ENCODE assay signal across 8 cellular contexts in the genomic region with DNA sequence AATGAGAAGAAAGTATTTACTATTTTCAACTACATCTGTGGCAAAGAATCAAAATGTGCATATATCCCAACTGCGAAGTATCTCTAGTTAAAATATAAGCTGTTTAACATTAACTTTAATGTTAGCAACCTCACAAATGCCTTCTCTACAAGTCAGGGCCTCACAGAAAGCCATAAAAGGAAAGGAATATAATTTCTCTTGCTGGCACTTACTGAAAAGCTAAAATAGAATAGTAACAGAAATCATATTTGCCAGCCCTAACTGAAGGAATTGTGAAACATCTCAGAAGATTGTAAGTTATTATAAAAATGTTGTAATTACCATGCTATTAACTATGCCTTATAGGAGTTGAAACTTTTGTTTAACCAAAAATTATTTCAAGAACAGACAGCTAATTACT.
DNase-seq lines count a peak whose midpoint lies in the region; ATAC-seq and TF ChIP-seq lines count a peak whose summit lies in the region.
"Had no signal": no experiment of that assay in that cellular context is flagged by ENCODE, and none has a peak within 500 bp of the region (broad histone marks: within the 10 kb centered on the region; RNA-seq: fewer than 3 reads in every experiment).

No MANE protein-coding gene starts in this region.

- DNase-seq in GM23248 = peak; percentile 32
- peak; percentile 20 for DNase-seq in fibroblast of pulmonary artery (ENCODE audit: low read depth)
- no peak for DNase-seq in smooth muscle cell (lab: John Stamatoyannopoulos, UW; ENCODE audit: unreplicated experiment)
- no peak for DNase-seq in hepatic stellate cell (ENCODE audit: low spot score)

- H2AFZ ChIP-seq in GM23248 (peak overlapping the region; percentile 68), smooth muscle cell (ENCODE audit: low read depth) (peak overlapping the region; percentile 82)

- H3K4me3 ChIP-seq in GM23248 (peak overlapping the region; percentile 38), fibroblast of pulmonary artery (replicated peaks; ENCODE audit: low read depth, low read length) (no peak overlapping the region), smooth muscle cell (peak overlapping the region; percentile 8)
- H3K4me3 ChIP-seq: cardiac muscle cell had no signal

- no peaks in the 10 kb centered on the region for H3K9me3 ChIP-seq in GM23248 (ENCODE audit: low read depth)
- no peaks in the 10 kb centered on the region for H3K9me3 ChIP-seq in smooth muscle cell (replicated peaks; ENCODE audit: low read depth)

- H4K20me1 ChIP-seq in GM23248 (ENCODE audit: insufficient read depth) = no peaks in the 10 kb centered on the region
- H4K20me1 ChIP-seq in smooth muscle cell (ENCODE audit: low read depth) = no peaks in the 10 kb centered on the region

- 35 to 39% methylated on average over 1 of the region's 1 CpG for WGBS in GM23248 (ENCODE audit: low coverage in 1 of 2, low lambda C conversion rate in 2 of 2, missing lambda C conversion rate in 2 of 2), 2 experiments
- 83% methylated on average over 1 of the region's 1 CpG for WGBS in smooth muscle cell (ENCODE audit: low lambda C conversion rate)

- H3K9me2 ChIP-seq in GM23248 (ENCODE audit: insufficient read depth) = no peaks in the 10 kb centered on the region; the same call in 1 of the 2 replicates

- peak overlapping the region; percentile 20; the same call in 1 of the 2 replicates for H3K27ac ChIP-seq in GM23248
- peak overlapping the region; percentile 28 for H3K27ac ChIP-seq in smooth muscle cell (ENCODE audit: low read depth)
- H3K27ac ChIP-seq: cardiac muscle cell had no signal

- H3K36me3 ChIP-seq in GM23248 (ENCODE audit: low read depth) = no peaks in the 10 kb centered on the region
- H3K36me3 ChIP-seq in smooth muscle cell (ENCODE audit: low read depth) = no peaks in the 10 kb centered on the region
- H3K36me3 ChIP-seq: cardiac muscle cell had no signal

- H3F3A ChIP-seq in GM23248 (ENCODE audit: insufficient read depth) (peaks cover 10% of the 10 kb centered on the region; the same call in 1 of the 2 replicates), smooth muscle cell (ENCODE audit: low read depth) (no peaks in the 10 kb centered on the region)

- H3K79me2 ChIP-seq in GM23248 (ENCODE audit: insufficient read depth) = no peaks in the 10 kb centered on the region
- no peaks in the 10 kb centered on the region for H3K79me2 ChIP-seq in smooth muscle cell (ENCODE audit: low read depth)

- H3K27me3 ChIP-seq in GM23248 (replicated peaks; ENCODE audit: insufficient read depth) (no peaks in the 10 kb centered on the region), smooth muscle cell (ENCODE audit: low read depth) (no peaks in the 10 kb centered on the region)
- H3K27me3 ChIP-seq: cardiac muscle cell had no signal

- TF ChIP-seq CTCF in fibroblast of pulmonary artery (IDR thresholded peaks at IDR 0.05; ENCODE audit: low read length, missing control alignments) = no peak
- no peak for TF ChIP-seq CTCF in smooth muscle cell (IDR thresholded peaks at IDR 0.05; ENCODE audit: borderline replicate concordance, insufficient read depth, poor library complexity, severe bottlenecking)

- H3K4me1 ChIP-seq in GM23248 (ENCODE audit: insufficient read depth) (peaks cover 19% of the 10 kb centered on the region), smooth muscle cell (ENCODE audit: low read depth) (no peaks in the 10 kb centered on the region)

- in situ Hi-C loops in GM23248 (cut with MboI) = no loop called here

- peak overlapping the region; percentile 33; the same call in 1 of the 2 replicates for H3K9ac ChIP-seq in GM23248
- H3K9ac ChIP-seq in smooth muscle cell (ENCODE audit: low read depth) = no peak overlapping the region

- H3K4me2 ChIP-seq in GM23248 (ENCODE audit: unreplicated experiment) (peak overlapping the region; percentile 60), smooth muscle cell (peak overlapping the region; percentile 58)

- peak; percentile 44 for ATAC-seq in SK-N-SH treated with all-trans-retinoic acid at 6 μM for 48 hours
- no peak for ATAC-seq in GM18870 (IDR thresholded peaks at IDR 0.05; ENCODE audit: unreplicated experiment)
- ATAC-seq in activated CD4-positive, CD25-positive, alpha-beta regulatory T cell treated with anti-CD3 and anti-CD28 coated beads, Interleukin-2, amount 50 U/mL, for 24 hours = no peak

TF ChIP-seq in SK-N-SH treated with all-trans-retinoic acid at 6 μM for 48 hours, 23 proteins besides CTCF, POLR2A, EP300 and RAD21:
- TF ChIP-seq, protein P1, sequence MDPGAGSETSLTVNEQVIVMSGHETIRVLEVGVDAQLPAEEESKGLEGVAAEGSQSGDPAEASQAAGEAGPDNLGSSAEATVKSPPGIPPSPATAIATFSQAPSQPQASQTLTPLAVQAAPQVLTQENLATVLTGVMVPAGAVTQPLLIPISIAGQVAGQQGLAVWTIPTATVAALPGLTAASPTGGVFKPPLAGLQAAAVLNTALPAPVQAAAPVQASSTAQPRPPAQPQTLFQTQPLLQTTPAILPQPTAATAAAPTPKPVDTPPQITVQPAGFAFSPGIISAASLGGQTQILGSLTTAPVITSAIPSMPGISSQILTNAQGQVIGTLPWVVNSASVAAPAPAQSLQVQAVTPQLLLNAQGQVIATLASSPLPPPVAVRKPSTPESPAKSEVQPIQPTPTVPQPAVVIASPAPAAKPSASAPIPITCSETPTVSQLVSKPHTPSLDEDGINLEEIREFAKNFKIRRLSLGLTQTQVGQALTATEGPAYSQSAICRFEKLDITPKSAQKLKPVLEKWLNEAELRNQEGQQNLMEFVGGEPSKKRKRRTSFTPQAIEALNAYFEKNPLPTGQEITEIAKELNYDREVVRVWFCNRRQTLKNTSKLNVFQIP (CRISPR knock-in tag; IDR thresholded peaks at IDR 0.05; ENCODE audit: borderline replicate concordance, low read depth) = no peak
- TF ChIP-seq ARNTL (CRISPR knock-in tag; IDR thresholded peaks at IDR 0.05; ENCODE audit: borderline replicate concordance, low read depth) = no peak
- TF ChIP-seq, protein P2, sequence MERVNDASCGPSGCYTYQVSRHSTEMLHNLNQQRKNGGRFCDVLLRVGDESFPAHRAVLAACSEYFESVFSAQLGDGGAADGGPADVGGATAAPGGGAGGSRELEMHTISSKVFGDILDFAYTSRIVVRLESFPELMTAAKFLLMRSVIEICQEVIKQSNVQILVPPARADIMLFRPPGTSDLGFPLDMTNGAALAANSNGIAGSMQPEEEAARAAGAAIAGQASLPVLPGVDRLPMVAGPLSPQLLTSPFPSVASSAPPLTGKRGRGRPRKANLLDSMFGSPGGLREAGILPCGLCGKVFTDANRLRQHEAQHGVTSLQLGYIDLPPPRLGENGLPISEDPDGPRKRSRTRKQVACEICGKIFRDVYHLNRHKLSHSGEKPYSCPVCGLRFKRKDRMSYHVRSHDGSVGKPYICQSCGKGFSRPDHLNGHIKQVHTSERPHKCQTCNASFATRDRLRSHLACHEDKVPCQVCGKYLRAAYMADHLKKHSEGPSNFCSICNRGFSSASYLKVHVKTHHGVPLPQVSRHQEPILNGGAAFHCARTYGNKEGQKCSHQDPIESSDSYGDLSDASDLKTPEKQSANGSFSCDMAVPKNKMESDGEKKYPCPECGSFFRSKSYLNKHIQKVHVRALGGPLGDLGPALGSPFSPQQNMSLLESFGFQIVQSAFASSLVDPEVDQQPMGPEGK (CRISPR knock-in tag; IDR thresholded peaks at IDR 0.05; ENCODE audit: borderline replicate concordance) = no peak

Comparison
In these comparisons a context has a peak if more than half of its experiments do, and no peak if none do; other contexts are left out.
1. DNase-seq: peak in GM23248 (single experiment) and fibroblast of pulmonary artery (single experiment); none in smooth muscle cell (single experiment) and hepatic stellate cell (single experiment).